In genomic region chr17:32111141-32111771, GRCh38 we compare ENCODE assay signal across 8 cellular contexts. TPM values are rescaled to one million over a fixed set of nuclear protein-coding genes. Genes with fewer than 3 reads are reported as not detected.
A peak's percentile ranks its signal among the peaks of the same experiment; 100 is the strongest.
DNase-seq lines count a peak whose midpoint lies in the region; ATAC-seq and TF ChIP-seq lines count a peak whose summit lies in the region.

No MANE protein-coding gene starts in this region.

- no peak for TF ChIP-seq POLR2A in ovary (IDR thresholded peaks at IDR 0.05)

- no peaks in the 10 kb centered on the region for H3K4me1 Mint-ChIP-seq in Calu3 (ENCODE audit: low read depth, unreplicated experiment)
- peaks cover 12% of the 10 kb centered on the region for H3K4me1 Mint-ChIP-seq in activated CD4-positive, alpha-beta T cell treated with anti-CD3 and anti-CD28 coated beads, Interleukin-2, amount 10 ng/mL, durations not matched to agents 24 days and 14 days

- no peak overlapping the region for H3K27ac ChIP-seq in ovary

- TF ChIP-seq EP300 in ovary (IDR thresholded peaks at IDR 0.05), result no peak

- H3K4me3 ChIP-seq in ovary, result no peak overlapping the region

- no peaks in the 10 kb centered on the region for H3K9me3 ChIP-seq in ovary

- no peaks in the 10 kb centered on the region for H3K36me3 Mint-ChIP-seq in Calu3 (ENCODE audit: insufficient read depth, unreplicated experiment)
- H3K36me3 Mint-ChIP-seq in activated CD4-positive, alpha-beta T cell treated with anti-CD3 and anti-CD28 coated beads, Interleukin-2, amount 10 ng/mL, durations not matched to agents 24 days and 14 days (ENCODE audit: low read depth), result no peaks in the 10 kb centered on the region

- H3K4me3 Mint-ChIP-seq in Calu3 (ENCODE audit: low read depth, unreplicated experiment), result no peak overlapping the region
- no peak overlapping the region for H3K4me3 Mint-ChIP-seq in activated CD4-positive, alpha-beta T cell treated with anti-CD3 and anti-CD28 coated beads, Interleukin-2, amount 10 ng/mL, durations not matched to agents 24 days and 14 days

- H3K4me1 ChIP-seq in ovary (ENCODE audit: insufficient read depth), result peaks cover 7% of the 10 kb centered on the region

- H3K27ac Mint-ChIP-seq in Calu3 (ENCODE audit: unreplicated experiment), result no peak overlapping the region
- no peak overlapping the region for H3K27ac Mint-ChIP-seq in activated CD4-positive, alpha-beta T cell treated with anti-CD3 and anti-CD28 coated beads, Interleukin-2, amount 10 ng/mL, durations not matched to agents 24 days and 14 days

- no peaks in the 10 kb centered on the region for H3K36me3 ChIP-seq in ovary

- TF ChIP-seq CTCF in Calu3 (IDR thresholded peaks at IDR 0.05; ENCODE audit: unreplicated experiment), result no peak
- peak in 1 of 3 donors; percentile 13 for TF ChIP-seq CTCF in ovary (IDR thresholded peaks at IDR 0.05)

- intact Hi-C loops in Calu3 (cut with micrococcal nuclease; ENCODE audit: unreplicated experiment) (no loop called here), ovary (cut with DNase I) (no loop called here)
- intact Hi-C loops in activated CD4-positive, alpha-beta T cell treated with anti-CD3 and anti-CD28 coated beads, Interleukin-2, amount 10 ng/mL, durations not matched to agents 24 days and 14 days (cut with micrococcal nuclease), result no loop called here

- CTCF ChIA-PET in Calu3 (lab: Charles Lee), result no interaction called here

- no TSS peak for BruUV-seq in Calu3 (replicated peaks; lab: Mats Ljungman, UMichigan)

- DNase-seq in Calu3, result peak; percentile 40
- DNase-seq in LHCN-M2 (ENCODE audit: low read depth), result peak; percentile 68
- peak; percentile 83 for DNase-seq in activated CD4-positive, alpha-beta T cell treated with anti-CD3 and anti-CD28 coated beads, Interleukin-2, amount 10 ng/mL, durations not matched to agents 24 days and 14 days
- peak; percentile 64 to 81 (median 76) for DNase-seq in ovary

- WGBS in ovary, 3 donors, result 22 to 30% (median 23%) methylated on average over 18 of the region's 18 CpGs

- H3K27me3 ChIP-seq in ovary, result no peaks in the 10 kb centered on the region

- no peaks in the 10 kb centered on the region for H3K9me3 Mint-ChIP-seq in Calu3 (ENCODE audit: low read depth, unreplicated experiment)
- no peaks in the 10 kb centered on the region for H3K9me3 Mint-ChIP-seq in activated CD4-positive, alpha-beta T cell treated with anti-CD3 and anti-CD28 coated beads, Interleukin-2, amount 10 ng/mL, durations not matched to agents 24 days and 14 days

- peak; percentile 48 for ATAC-seq in esophagus mucosa
- ATAC-seq in GM21737 (IDR thresholded peaks at IDR 0.05; ENCODE audit: unreplicated experiment), result no peak
- no peak for ATAC-seq in HG02610 (IDR thresholded peaks at IDR 0.05; ENCODE audit: unreplicated experiment)
- no peak for ATAC-seq in GM18502 (IDR thresholded peaks at IDR 0.05; ENCODE audit: poor library complexity, unreplicated experiment)

- no peaks in the 10 kb centered on the region for H3K27me3 Mint-ChIP-seq in Calu3 (ENCODE audit: unreplicated experiment)
- peaks cover 1% of the 10 kb centered on the region for H3K27me3 Mint-ChIP-seq in activated CD4-positive, alpha-beta T cell treated with anti-CD3 and anti-CD28 coated beads, Interleukin-2, amount 10 ng/mL, durations not matched to agents 24 days and 14 days

RNA-seq across cellular contexts. Expression of gene RHOT1, which starts 31.0 kb away (rescaled TPM):
- total RNA-seq in Calu3 (2022), result 23.0 TPM in 2 replicates
- 25.9 and 28.5 TPM in 2 replicates for total RNA-seq in LHCN-M2 (2014; rRNA removed)
- 11.3 TPM for polyA plus RNA-seq in LHCN-M2 (2012)
- 26.7 and 27.8 TPM in 2 replicates for total RNA-seq in activated CD4-positive, alpha-beta T cell treated with anti-CD3 and anti-CD28 coated beads, Interleukin-2, amount 10 ng/mL, durations not matched to agents 24 days and 14 days
- total RNA-seq in esophagus mucosa, result 16.2 TPM
- 10 to 100 TPM; 33.1 to 51.7 (median 41.3) TPM for total RNA-seq in ovary
- polyA plus RNA-seq in ovary, result 10 to 100 TPM; 32.8 to 33.5 TPM
